20 cellular contexts compared by ENCODE assay signal in genomic region chr13:60351816-60352215, GRCh38.
"Had no signal": no experiment of that assay in that cellular context is flagged by ENCODE, and none has a peak within 500 bp of the region (broad histone marks: within the 10 kb centered on the region; RNA-seq: fewer than 3 reads in every experiment).

No MANE protein-coding gene starts in this region.

- H3K27ac Mint-ChIP-seq: activated CD8-positive, alpha-beta T cell treated with anti-CD3 and anti-CD28 coated beads for 36 hours; activated naive CD8-positive, alpha-beta T cell treated with anti-CD3 and anti-CD28 coated beads for 36 hours; dendritic cell treated with granulocyte-macrophage colony-stimulating factor and Interleukin-4, amounts not matched to agents 40 ng/mL and 50 ng/mL, for 4 days; immature natural killer cell; naive thymus-derived CD8-positive, alpha-beta T cell had no signal

- H3K27me3 Mint-ChIP-seq: dendritic cell treated with granulocyte-macrophage colony-stimulating factor and Interleukin-4, amounts not matched to agents 40 ng/mL and 50 ng/mL, for 4 days had no signal

- H3K4me1 Mint-ChIP-seq: activated naive CD8-positive, alpha-beta T cell treated with anti-CD3 and anti-CD28 coated beads for 36 hours; immature natural killer cell; naive thymus-derived CD8-positive, alpha-beta T cell had no signal

- H3K36me3 ChIP-seq: left lung, ovary, right atrium auricular region, upper lobe of right lung had no signal

- H3K27me3 ChIP-seq: hepatocyte, left lung, ovary, right atrium auricular region, upper lobe of right lung had no signal

- H3K9me3 ChIP-seq: left lung, ovary, upper lobe of right lung had no signal

- H3K4me3 Mint-ChIP-seq: activated CD8-positive, alpha-beta T cell treated with anti-CD3 and anti-CD28 coated beads for 36 hours; activated naive CD8-positive, alpha-beta T cell treated with anti-CD3 and anti-CD28 coated beads for 36 hours; dendritic cell treated with granulocyte-macrophage colony-stimulating factor and Interleukin-4, amounts not matched to agents 40 ng/mL and 50 ng/mL, for 4 days; immature natural killer cell; naive thymus-derived CD8-positive, alpha-beta T cell had no signal

- H3K4me3 ChIP-seq: hepatocyte, left lung, lung, ovary, psoas muscle, right atrium auricular region, upper lobe of right lung had no signal

- H3K4me1 ChIP-seq: left lung, psoas muscle, right atrium auricular region, upper lobe of right lung had no signal

- H3K27ac ChIP-seq: hepatocyte, left lung, ovary, psoas muscle, right atrium auricular region, upper lobe of right lung had no signal

- H3K36me3 Mint-ChIP-seq: activated naive CD8-positive, alpha-beta T cell treated with anti-CD3 and anti-CD28 coated beads for 36 hours; immature natural killer cell had no signal

- H3K9me3 Mint-ChIP-seq: dendritic cell treated with granulocyte-macrophage colony-stimulating factor and Interleukin-4, amounts not matched to agents 40 ng/mL and 50 ng/mL, for 4 days had no signal

- DNase-seq: activated CD4-positive, alpha-beta T cell treated with anti-CD3 and anti-CD28 coated beads for 48 hours; activated CD8-positive, alpha-beta T cell treated with anti-CD3 and anti-CD28 coated beads for 36 hours; activated naive CD8-positive, alpha-beta T cell treated with anti-CD3 and anti-CD28 coated beads for 36 hours; amygdala; cerebellar nuclear complex; effector CD8-positive, alpha-beta T cell; erythroblast; glutamatergic neuron; immature natural killer cell; left lung; naive thymus-derived CD8-positive, alpha-beta T cell; ovary; psoas muscle; stimulated activated CD4-positive, alpha-beta T cell treated with anti-CD3 and anti-CD28 coated beads, Interleukin-4, amount 100 ng/mL, for 24 hours; stimulated activated naive CD4-positive, alpha-beta T cell treated with Interleukin-2 at 50 U/mL for 16 hours; upper lobe of right lung had no signal

- ATAC-seq: activated CD8-positive, alpha-beta T cell treated with anti-CD3 and anti-CD28 coated beads for 36 hours; left lung; naive thymus-derived CD8-positive, alpha-beta T cell; upper lobe of right lung had no signal
